In the genomic region with DNA sequence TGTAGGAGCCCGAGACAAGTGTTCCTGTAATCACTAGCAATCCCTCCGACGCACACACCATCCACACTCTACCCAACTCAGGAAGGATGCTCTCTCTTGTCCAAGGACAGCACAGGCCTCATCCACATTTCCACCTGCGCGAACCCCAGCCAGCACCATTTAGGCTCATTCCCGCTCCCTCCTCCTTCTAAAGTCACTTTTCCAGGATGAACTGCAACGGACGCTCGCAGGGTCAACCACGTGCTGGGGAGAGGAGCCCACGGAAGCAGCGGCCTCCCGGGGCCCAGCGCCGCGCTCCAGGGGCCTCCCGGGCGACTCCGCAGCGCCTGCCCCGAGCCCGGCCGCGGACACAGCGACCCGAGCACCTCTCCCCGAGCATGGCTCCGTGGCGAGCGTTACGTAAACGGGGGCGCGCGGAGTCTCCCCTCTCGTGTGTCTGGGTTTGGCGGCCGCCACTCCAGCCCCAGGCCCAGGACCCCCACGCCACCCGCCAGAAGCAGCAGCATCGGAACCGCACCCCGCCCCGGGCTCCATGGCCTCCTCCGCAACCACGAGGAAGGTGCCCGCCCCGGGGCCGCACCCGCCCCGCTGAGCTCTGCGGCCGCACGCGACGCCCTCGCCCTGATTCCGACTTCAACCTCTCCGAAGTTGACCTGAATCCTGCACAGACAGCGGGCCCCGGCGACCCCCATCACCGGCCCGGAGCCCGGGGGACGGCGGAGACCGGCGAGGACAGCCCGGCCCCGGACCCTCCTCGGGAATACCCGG, we compare ENCODE assay signal across 8 cellular contexts. TPM values are rescaled to one million over a fixed set of nuclear protein-coding genes. Genes with fewer than 3 reads are reported as not detected.
DNase-seq lines count a peak whose midpoint lies in the region; ATAC-seq and TF ChIP-seq lines count a peak whose summit lies in the region.

No MANE protein-coding gene starts in this region.

- no peaks in the 10 kb centered on the region for H3K27me3 ChIP-seq in neuron (ENCODE audit: insufficient read depth, low read length)
- no peaks in the 10 kb centered on the region for H3K27me3 ChIP-seq in vagina

- H3K9me3 Mint-ChIP-seq in activated T-helper 2 cell treated with anti-CD3 and anti-CD28 coated beads, Interferon-gamma antibody, Interleukin-2, Interleukin-4, amounts not matched to agents 10 μg/mL and 5 μg/mL and 100 μg/mL, durations not matched to agents 14 hours and 24 hours and 36 hours: no peaks in the 10 kb centered on the region

- no peak for TF ChIP-seq CTCF in fibroblast of the aortic adventitia (IDR thresholded peaks at IDR 0.05; ENCODE audit: insufficient read depth, low read length)
- TF ChIP-seq CTCF in vagina (IDR thresholded peaks at IDR 0.05): no peak

- peaks cover 35% of the 10 kb centered on the region for H3K4me1 Mint-ChIP-seq in activated T-helper 2 cell treated with anti-CD3 and anti-CD28 coated beads, Interferon-gamma antibody, Interleukin-2, Interleukin-4, amounts not matched to agents 10 μg/mL and 5 μg/mL and 100 μg/mL, durations not matched to agents 14 hours and 24 hours and 36 hours (ENCODE audit: low read depth)

- intact Hi-C loops in activated T-helper 2 cell treated with anti-CD3 and anti-CD28 coated beads, Interferon-gamma antibody, Interleukin-2, Interleukin-4, amounts not matched to agents 10 μg/mL and 5 μg/mL and 100 μg/mL, durations not matched to agents 14 hours and 24 hours and 36 hours (cut with micrococcal nuclease): loop anchor here (1.0 to 5.0 kb wide), 3 partner anchors 21 to 343 kb away; no protein-coding TSS in a partner anchor
- intact Hi-C loops in vagina (cut with DNase I): no loop called here

- H3K4me1 ChIP-seq in neuron (ENCODE audit: insufficient read depth, low read length) (peaks cover 22% of the 10 kb centered on the region), vagina (peaks cover 29% of the 10 kb centered on the region)

- peaks cover 43% of the 10 kb centered on the region for H3K36me3 Mint-ChIP-seq in activated T-helper 2 cell treated with anti-CD3 and anti-CD28 coated beads, Interferon-gamma antibody, Interleukin-2, Interleukin-4, amounts not matched to agents 10 μg/mL and 5 μg/mL and 100 μg/mL, durations not matched to agents 14 hours and 24 hours and 36 hours (ENCODE audit: low read depth)

- H3K36me3 ChIP-seq in neuron (ENCODE audit: insufficient read depth, low read length): peaks cover 27% of the 10 kb centered on the region
- peaks cover 0 to 30% of the 10 kb centered on the region in 2 donors for H3K36me3 ChIP-seq in vagina

- H3K9me3 ChIP-seq in neuron (ENCODE audit: low read length) (no peaks in the 10 kb centered on the region), vagina (no peaks in the 10 kb centered on the region)

- peak overlapping the region; percentile 97 for H3K4me3 ChIP-seq in fibroblast of the aortic adventitia (ENCODE audit: low read depth, low read length)
- peak overlapping the region; percentile 67 for H3K4me3 ChIP-seq in neuron (ENCODE audit: low read length)
- H3K4me3 ChIP-seq in vagina: peak overlapping the region; percentile 81 to 84

- H2AFZ ChIP-seq in neuron (ENCODE audit: low read depth, low read length): peak overlapping the region; percentile 58

- H3K4me3 Mint-ChIP-seq in activated T-helper 2 cell treated with anti-CD3 and anti-CD28 coated beads, Interferon-gamma antibody, Interleukin-2, Interleukin-4, amounts not matched to agents 10 μg/mL and 5 μg/mL and 100 μg/mL, durations not matched to agents 14 hours and 24 hours and 36 hours (ENCODE audit: low read depth): peak overlapping the region; percentile 91

- ATAC-seq in HG02840 (IDR thresholded peaks at IDR 0.05; ENCODE audit: low FRiP score, unreplicated experiment): peak; percentile 15

- TF ChIP-seq POLR2A in vagina (IDR thresholded peaks at IDR 0.05): no peak

- H3K27ac ChIP-seq in vagina: peak overlapping the region; percentile 94

- H3K27me3 Mint-ChIP-seq in activated T-helper 2 cell treated with anti-CD3 and anti-CD28 coated beads, Interferon-gamma antibody, Interleukin-2, Interleukin-4, amounts not matched to agents 10 μg/mL and 5 μg/mL and 100 μg/mL, durations not matched to agents 14 hours and 24 hours and 36 hours (ENCODE audit: low read depth): no peaks in the 10 kb centered on the region

- peak overlapping the region; percentile 94 for H3K27ac Mint-ChIP-seq in activated T-helper 2 cell treated with anti-CD3 and anti-CD28 coated beads, Interferon-gamma antibody, Interleukin-2, Interleukin-4, amounts not matched to agents 10 μg/mL and 5 μg/mL and 100 μg/mL, durations not matched to agents 14 hours and 24 hours and 36 hours

- DNase-seq in DMS 273 (lab: John Stamatoyannopoulos, UW; ENCODE audit: unreplicated experiment) (peak; percentile 71), DMS 273 treated with DMSO at 0.1 percent for 48 hours (lab: John Stamatoyannopoulos, UW) (no peak), NOMO-1 treated with DMSO at 0.1 percent for 48 hours (lab: John Stamatoyannopoulos, UW; ENCODE audit: unreplicated experiment) (peak; percentile 45), fibroblast of the aortic adventitia (ENCODE audit: low read depth) (peak; percentile 78), vagina (ENCODE audit: extremely low spot score in 2 of 2) (no peak)
- DNase-seq in activated T-helper 2 cell treated with anti-CD3 and anti-CD28 coated beads, Interferon-gamma antibody, Interleukin-2, Interleukin-4, amounts not matched to agents 10 μg/mL and 5 μg/mL and 100 μg/mL, durations not matched to agents 14 hours and 24 hours and 36 hours (ENCODE audit: low spot score): peak; percentile 63

RNA-seq across cellular contexts. Expression of gene USP36, which starts 0.7 kb away (rescaled TPM):
- 103 and 105 TPM in 2 replicates for total RNA-seq in activated T-helper 2 cell treated with anti-CD3 and anti-CD28 coated beads, Interferon-gamma antibody, Interleukin-2, Interleukin-4, amounts not matched to agents 10 μg/mL and 5 μg/mL and 100 μg/mL, durations not matched to agents 14 hours and 24 hours and 36 hours
- total RNA-seq in fibroblast of the aortic adventitia (ENCODE audit: low replicate concordance) (27.5 and 36.7 TPM in 2 replicates), vagina (71.2 TPM)

RNA-seq across cellular contexts. Expression of gene CYTH1, which starts 57.9 kb away (rescaled TPM):
- 83.5 and 95.7 TPM in 2 replicates for total RNA-seq in activated T-helper 2 cell treated with anti-CD3 and anti-CD28 coated beads, Interferon-gamma antibody, Interleukin-2, Interleukin-4, amounts not matched to agents 10 μg/mL and 5 μg/mL and 100 μg/mL, durations not matched to agents 14 hours and 24 hours and 36 hours
- total RNA-seq in fibroblast of the aortic adventitia (ENCODE audit: low replicate concordance) (7.8 and 13.8 TPM in 2 replicates), vagina (62.9 TPM)

Comparison
In these comparisons a context has a peak if more than half of its experiments do, and no peak if none do; other contexts are left out.
1. DNase-seq: peak in DMS 273 (single experiment), NOMO-1 treated with DMSO at 0.1 percent for 48 hours (single experiment), activated T-helper 2 cell treated with anti-CD3 and anti-CD28 coated beads, Interferon-gamma antibody, Interleukin-2, Interleukin-4, amounts not matched to agents 10 μg/mL and 5 μg/mL and 100 μg/mL, durations not matched to agents 14 hours and 24 hours and 36 hours (single experiment) and fibroblast of the aortic adventitia (single experiment); none in DMS 273 treated with DMSO at 0.1 percent for 48 hours (single experiment) and vagina (0 of 2).
2. Peak in every context shown above with its lines, with median percentiles within 50 percentile points of each other: H3K4me3 ChIP-seq.